In the genomic region with DNA sequence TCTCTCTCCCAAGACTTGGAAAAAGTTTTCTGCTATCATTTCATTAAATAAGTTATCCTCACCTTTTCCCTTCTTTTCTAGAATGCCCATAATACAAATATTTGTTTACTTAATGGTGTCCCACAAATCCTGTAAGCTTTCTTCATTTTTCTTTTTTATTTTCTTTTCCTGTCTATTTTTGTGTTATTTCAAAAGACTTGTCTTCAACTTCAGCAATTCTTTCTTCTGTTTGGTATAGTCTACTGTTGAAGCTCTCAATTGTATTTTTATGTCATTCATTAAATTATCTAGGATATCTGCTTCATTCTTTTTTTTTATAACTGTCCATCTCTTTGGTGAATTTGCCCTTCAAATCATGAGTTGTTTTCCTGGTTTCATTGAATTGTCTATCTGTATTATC, we compare ENCODE assay signal across 8 cellular contexts. TPM values are rescaled to one million over a fixed set of nuclear protein-coding genes. Genes with fewer than 3 reads are reported as not detected.
"Had no signal": no experiment of that assay in that cellular context is flagged by ENCODE, and none has a peak within 500 bp of the region (broad histone marks: within the 10 kb centered on the region; RNA-seq: fewer than 3 reads in every experiment).

No MANE protein-coding gene starts in this region.

- DNase-seq: IMR-90, KBM-7 had no signal

- FAIRE-seq: HepG2, HTR-8/SVneo had no signal

- H3K4me3 Mint-ChIP-seq: IgD-negative memory B cell had no signal

- H3K27ac Mint-ChIP-seq: IgD-negative memory B cell had no signal

- H3K27ac ChIP-seq: HL-60 had no signal

RNA-seq across cellular contexts. Expression of gene PLA2G12B, which starts 25.1 kb away (rescaled TPM):
- total RNA-seq: HT-29, HT1080, IMR-90 had no signal
- polyA plus RNA-seq: IgD-negative memory B cell, IMR-90 had no signal
